In genomic region chr22:43109921-43110443, GRCh38 we compare ENCODE assay signal across 9 cellular contexts. TPM values are rescaled to one million over a fixed set of nuclear protein-coding genes. Genes with fewer than 3 reads are reported as not detected.
DNase-seq lines count a peak whose midpoint lies in the region; ATAC-seq, FAIRE-seq and TF ChIP-seq lines count a peak whose summit lies in the region.
"Had no signal": no experiment of that assay in that cellular context is flagged by ENCODE, and none has a peak within 500 bp of the region (broad histone marks: within the 10 kb centered on the region; RNA-seq: fewer than 3 reads in every experiment).

No MANE protein-coding gene starts in this region.

- ATAC-seq in RWPE2 (ENCODE audit: low read depth) (no peak), GM21723 (IDR thresholded peaks at IDR 0.05; ENCODE audit: unreplicated experiment) (no peak), GM18502 (IDR thresholded peaks at IDR 0.05; ENCODE audit: poor library complexity, unreplicated experiment) (no peak)

- no peak for TF ChIP-seq POLR2A in GM12892 (IDR thresholded peaks at IDR 0.05; ENCODE audit: low read depth, low read length)

- H3K4me3 ChIP-seq in H7 (ENCODE audit: insufficient read depth, low read depth, low read length) (peak overlapping the region; percentile 54), RWPE2 (ENCODE audit: severe bottlenecking) (peak overlapping the region; percentile 52), fibroblast of mammary gland (ENCODE audit: control insufficient read depth, low read depth, low read length) (peak overlapping the region; percentile 21), skeletal muscle cell (ENCODE audit: low read depth, low read length) (peak overlapping the region; percentile 48)

- no peaks in the 10 kb centered on the region for H3K4me1 ChIP-seq in RWPE2 (ENCODE audit: insufficient read depth, poor library complexity, severe bottlenecking)

- no peak for FAIRE-seq in GM12892 (lab: Jason Lieb, UNC)

- H3K27me3 ChIP-seq in H7 (ENCODE audit: control insufficient read depth, insufficient read depth, low read length) (peaks cover 32% of the 10 kb centered on the region), RWPE2 (ENCODE audit: insufficient read depth, poor library complexity, severe bottlenecking) (peaks cover 11% of the 10 kb centered on the region)

- H3K36me3 ChIP-seq in H7 (replicated peaks; ENCODE audit: control insufficient read depth, insufficient read depth, low read length) (no peaks in the 10 kb centered on the region), RWPE2 (ENCODE audit: low read depth) (no peaks in the 10 kb centered on the region)

- DNase-seq in H7 = peak; percentile 88
- DNase-seq in RWPE2 (ENCODE audit: low spot score) = no peak
- DNase-seq in fibroblast of mammary gland (ENCODE audit: low read depth) = no peak
- no peak for DNase-seq in skeletal muscle cell (ENCODE audit: low read depth)
- no peak for DNase-seq in stimulated activated CD4-positive, alpha-beta T cell treated with anti-CD3 and anti-CD28 coated beads, Interleukin-4, amount 100 ng/mL, for 4 hours
- DNase-seq in GM12892 (ENCODE audit: insufficient read length) = no peak

- no peak overlapping the region for H3K27ac ChIP-seq in RWPE2 (ENCODE audit: poor library complexity, severe bottlenecking)

- TF ChIP-seq CTCF in RWPE2 (IDR thresholded peaks at IDR 0.05; ENCODE audit: poor library complexity, severe bottlenecking) (no peak), fibroblast of mammary gland (conservative IDR thresholded peaks at IDR 0.05; ENCODE audit: control insufficient read depth, insufficient read depth, low read depth, low read length) (no peak)

- no peaks in the 10 kb centered on the region for H3K9me3 ChIP-seq in RWPE2 (ENCODE audit: severe bottlenecking)
- H3K9me3 ChIP-seq: mucosa of descending colon had no signal

RNA-seq across cellular contexts. Expression of gene BIK, which starts 0.6 kb away (rescaled TPM):
- total RNA-seq in H7 (2014; rRNA removed; shearing (Covaris generic)) = 2.1 and 3.2 TPM in 2 replicates
- polyA plus RNA-seq in GM12892 (2012; ENCODE audit: missing spikeins) = 2.8 TPM

RNA-seq across cellular contexts. Expression of gene TTLL1, which starts 20.8 kb away (rescaled TPM):
- 6.5 and 8.9 TPM in 2 replicates for total RNA-seq in H7 (2014; rRNA removed; shearing (Covaris generic))
- 5.1 TPM for polyA plus RNA-seq in GM12892 (2012; ENCODE audit: missing spikeins)

RNA-seq across cellular contexts. Expression of gene MCAT, which starts 33.2 kb away (rescaled TPM):
- total RNA-seq in H7 (2014; rRNA removed; shearing (Covaris generic)) = 27.8 and 29.0 TPM in 2 replicates
- 7.1 TPM for polyA plus RNA-seq in GM12892 (2012; ENCODE audit: missing spikeins)

RNA-seq across cellular contexts. Expression of gene TSPO, which starts 41.4 kb away (rescaled TPM):
- total RNA-seq in H7 (2014; rRNA removed; shearing (Covaris generic)) = 39.4 and 45.1 TPM in 2 replicates
- polyA plus RNA-seq in GM12892 (2012; ENCODE audit: missing spikeins) = 10.8 TPM
